Comparison of ENCODE assay signal across 16 cellular contexts in the genomic region with DNA sequence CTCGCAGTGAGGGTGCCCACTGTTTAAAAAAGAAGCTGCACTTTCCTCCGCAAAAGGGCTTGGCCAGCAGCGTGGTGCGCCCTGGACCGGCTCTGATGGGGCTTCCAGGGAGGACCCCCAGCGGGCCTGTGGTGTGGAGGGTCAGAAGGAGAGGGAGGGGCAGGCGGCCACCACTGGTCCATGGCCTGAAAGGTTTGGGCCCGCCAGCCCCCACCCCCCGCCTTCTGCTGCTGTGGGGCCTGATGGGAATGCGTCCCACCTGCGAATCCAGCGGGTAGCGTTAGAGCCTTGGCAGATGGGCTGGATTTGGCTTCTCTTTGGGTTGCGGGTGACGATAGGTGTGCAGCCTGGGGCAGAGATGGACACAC. TPM values are rescaled to one million over a fixed set of nuclear protein-coding genes. Genes with fewer than 3 reads are reported as not detected.
DNase-seq lines count a peak whose midpoint lies in the region; ATAC-seq and TF ChIP-seq lines count a peak whose summit lies in the region.
"Had no signal": no experiment of that assay in that cellular context is flagged by ENCODE, and none has a peak within 500 bp of the region (broad histone marks: within the 10 kb centered on the region; RNA-seq: fewer than 3 reads in every experiment).

No MANE protein-coding gene starts in this region.

- no peaks in the 10 kb centered on the region for H3K9me3 Mint-ChIP-seq in WTC11
- H3K9me3 Mint-ChIP-seq: CD8-positive, alpha-beta T cell; GM23338; H9 had no signal

- CTCF ChIA-PET in WTC11 (lab: Charles Lee) = interaction anchor here (2.0 kb wide), 1 partner anchor 9 kb away, joined by 8 read pairs; no protein-coding TSS in a partner anchor

- no peaks in the 10 kb centered on the region for H3K27me3 ChIP-seq in right cardiac atrium (ENCODE audit: control insufficient read depth, insufficient read depth)
- peaks cover 0 to 48% (median 0%) of the 10 kb centered on the region in 3 donors for H3K27me3 ChIP-seq in sigmoid colon
- H3K27me3 ChIP-seq: BE2C had no signal

- WGBS in right cardiac atrium = 92% methylated on average over 15 of the region's 15 CpGs
- 95% methylated on average over 15 of the region's 15 CpGs for WGBS in sigmoid colon, 2 donors

- no peak for ATAC-seq in left ventricle myocardium superior
- ATAC-seq in right cardiac atrium = no peak
- no peak for ATAC-seq in WTC11
- no peak for ATAC-seq in sciatic nerve
- ATAC-seq: CD8-positive, alpha-beta T cell; GM23338 had no signal

- H3K27ac Mint-ChIP-seq in WTC11 = peak overlapping the region; percentile 33; the same call in 1 of the 2 replicates
- H3K27ac Mint-ChIP-seq: CD8-positive, alpha-beta T cell; GM23338; H9 had no signal

- H3K36me3 Mint-ChIP-seq in WTC11 = no peaks in the 10 kb centered on the region
- H3K36me3 Mint-ChIP-seq: CD8-positive, alpha-beta T cell had no signal

- TF ChIP-seq CTCF in WTC11 (IDR thresholded peaks at IDR 0.05) (no peak), sigmoid colon (IDR thresholded peaks at IDR 0.05) (no peak)

- no peak overlapping the region for H3K27ac ChIP-seq in right cardiac atrium (ENCODE audit: low read length)
- no peak overlapping the region for H3K27ac ChIP-seq in sigmoid colon
- H3K27ac ChIP-seq: A549, C4-2B had no signal

- no peak for TF ChIP-seq POLR2A in sigmoid colon (IDR thresholded peaks at IDR 0.05)

- no peak for TF ChIP-seq EP300 in sigmoid colon (IDR thresholded peaks at IDR 0.05)

- no peaks in the 10 kb centered on the region for H3K36me3 ChIP-seq in sigmoid colon
- H3K36me3 ChIP-seq: BE2C had no signal

- intact Hi-C loops in left ventricle myocardium superior (cut with micrococcal nuclease) (no loop called here), right cardiac atrium (cut with DNase I) (no loop called here), sciatic nerve (cut with DNase I) (no loop called here), sigmoid colon (cut with DNase I) (no loop called here)

- H3K9me3 ChIP-seq in right cardiac atrium (ENCODE audit: control insufficient read depth, low read length) = no peaks in the 10 kb centered on the region
- H3K9me3 ChIP-seq in sigmoid colon = no peaks in the 10 kb centered on the region
- H3K9me3 ChIP-seq: A549, BE2C had no signal

- POLR2A ChIA-PET in WTC11 (lab: Charles Lee) = no interaction called here

- H3K4me1 ChIP-seq in right cardiac atrium (ENCODE audit: control insufficient read depth, insufficient read depth, low read length) = no peaks in the 10 kb centered on the region
- no peaks in the 10 kb centered on the region for H3K4me1 ChIP-seq in sigmoid colon
- H3K4me1 ChIP-seq: A549, BE2C had no signal

- H3K4me3 ChIP-seq in right cardiac atrium (ENCODE audit: low read length) (no peak overlapping the region), sigmoid colon (no peak overlapping the region)
- H3K4me3 ChIP-seq: A549, GM23338 had no signal

- no peaks in the 10 kb centered on the region for H3K27me3 Mint-ChIP-seq in WTC11 (ENCODE audit: low read depth)

- DNase-seq in left ventricle myocardium superior (peak; percentile 17), right cardiac atrium (no peak), WTC11 (ENCODE audit: low spot score) (no peak), sciatic nerve (ENCODE audit: low spot score) (peak; percentile 46), sigmoid colon (no peak), NCI-H446 (lab: John Stamatoyannopoulos, UW) (no peak)
- DNase-seq: BE2C; CD8-positive, alpha-beta T cell; COR-L47; DND-41; GDM1; H9 had no signal

- no peak overlapping the region for H3K4me3 Mint-ChIP-seq in WTC11
- H3K4me3 Mint-ChIP-seq: CD8-positive, alpha-beta T cell; GM23338; H9 had no signal

- H3K4me1 Mint-ChIP-seq in WTC11 = 0 out of 2 replicates have a peak, but pooled peaks cover 2% of the 10 kb centered on the region
- H3K4me1 Mint-ChIP-seq: GM23338, H9 had no signal

TF ChIP-seq in WTC11, 78 proteins besides CTCF, POLR2A, EP300 and RAD21:
- TF ChIP-seq PRRX2 (CRISPR knock-in tag; IDR thresholded peaks at IDR 0.05) (no peak), ZNF138 (CRISPR knock-in tag; conservative IDR thresholded peaks at IDR 0.05) (no peak)
- TF ChIP-seq, protein P1, sequence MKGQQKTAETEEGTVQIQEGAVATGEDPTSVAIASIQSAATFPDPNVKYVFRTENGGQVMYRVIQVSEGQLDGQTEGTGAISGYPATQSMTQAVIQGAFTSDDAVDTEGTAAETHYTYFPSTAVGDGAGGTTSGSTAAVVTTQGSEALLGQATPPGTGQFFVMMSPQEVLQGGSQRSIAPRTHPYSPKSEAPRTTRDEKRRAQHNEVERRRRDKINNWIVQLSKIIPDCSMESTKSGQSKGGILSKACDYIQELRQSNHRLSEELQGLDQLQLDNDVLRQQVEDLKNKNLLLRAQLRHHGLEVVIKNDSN (CRISPR knock-in tag; IDR thresholded peaks at IDR 0.05) = no peak
- TF ChIP-seq, protein P2, sequence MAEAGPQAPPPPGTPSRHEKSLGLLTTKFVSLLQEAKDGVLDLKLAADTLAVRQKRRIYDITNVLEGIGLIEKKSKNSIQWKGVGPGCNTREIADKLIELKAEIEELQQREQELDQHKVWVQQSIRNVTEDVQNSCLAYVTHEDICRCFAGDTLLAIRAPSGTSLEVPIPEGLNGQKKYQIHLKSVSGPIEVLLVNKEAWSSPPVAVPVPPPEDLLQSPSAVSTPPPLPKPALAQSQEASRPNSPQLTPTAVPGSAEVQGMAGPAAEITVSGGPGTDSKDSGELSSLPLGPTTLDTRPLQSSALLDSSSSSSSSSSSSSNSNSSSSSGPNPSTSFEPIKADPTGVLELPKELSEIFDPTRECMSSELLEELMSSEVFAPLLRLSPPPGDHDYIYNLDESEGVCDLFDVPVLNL (CRISPR knock-in tag; IDR thresholded peaks at IDR 0.05; ENCODE audit: borderline replicate concordance, low read depth) = no peak

RNA-seq across cellular contexts. Expression of a gene that starts 34.7 kb away (rescaled TPM):
- total RNA-seq in left ventricle myocardium superior (12.1 TPM), right cardiac atrium (1 to 10 TPM; 6.2 to 9.9 (median 8.8) TPM), WTC11 (2021) (4.7 to 5.9 TPM (median 4.8 TPM) in 3 replicates), sciatic nerve (34.8 TPM), sigmoid colon (10 to 100 TPM in 2 of 4 donors, 1 to 10 TPM in 1, under 1 TPM in 1; 0.99 to 11.1 (median 7.3) TPM)
- polyA plus RNA-seq in right cardiac atrium (7.8 TPM), sigmoid colon (1 to 10 TPM in 2 of 3 donors, under 1 TPM in 1; 0.60 to 4.6 (median 1.8) TPM)
- total RNA-seq: HepG2 had no signal
- polyA plus RNA-seq: HepG2 had no signal

Comparison
In these comparisons a context has a peak if more than half of its experiments do, and no peak if none do; other contexts are left out.
1. DNase-seq: peak in left ventricle myocardium superior (single experiment) and sciatic nerve (single experiment); none in right cardiac atrium (0 of 3), WTC11 (single experiment), sigmoid colon (single experiment) and NCI-H446 (0 of 2).